In genomic region chr14:60724080-60724618, GRCh38 we compare ENCODE assay signal across 8 cellular contexts. TPM values are rescaled to one million over a fixed set of nuclear protein-coding genes. Genes with fewer than 3 reads are reported as not detected.
DNase-seq lines count a peak whose midpoint lies in the region; ATAC-seq and TF ChIP-seq lines count a peak whose summit lies in the region.

Gene SIX4, minus strand, starts transcription at chr14:60724351. Its CDS starts 277 bp downstream, at chr14:60724074.

- no peaks in the 10 kb centered on the region for H3K9me3 ChIP-seq in HAP-1
- H3K9me3 ChIP-seq in spleen, result no peaks in the 10 kb centered on the region

- intact Hi-C loops in spleen (cut with DNase I; ENCODE audit: low total_unique reads), result no loop called here

- ATAC-seq in SK-N-SH treated with all-trans-retinoic acid at 6 μM for 48 hours, result peak; percentile 85

- H3K27ac ChIP-seq in spleen, result no peak within 1 kb of the TSS

- in situ Hi-C loops in HAP-1 (cut with MboI; ENCODE audit: low sequenced_read_pairs), result loop anchor here (10.0 kb wide), 1 partner anchor 69 kb away; no protein-coding TSS in a partner anchor

- H3K36me3 ChIP-seq in HAP-1 (replicated peaks) (peaks cover 14% of the 10 kb centered on the region), spleen (no peaks in the 10 kb centered on the region)

- no peak for TF ChIP-seq CTCF in spleen (IDR thresholded peaks at IDR 0.05 in 8 of 11, conservative IDR thresholded peaks at IDR 0.05 in 3 of 11)

- peak; percentile 90 for DNase-seq in Daoy (ENCODE audit: low read depth)
- peak; percentile 88 to 89 for DNase-seq in HAP-1 (ENCODE audit: low spot score in 2 of 2)
- DNase-seq in NCI-H1048 (lab: John Stamatoyannopoulos, UW), result peak; percentile 13
- DNase-seq in cerebellum (ENCODE audit: low spot score), result peak; percentile 89
- DNase-seq in islet precursor cell, result peak; percentile 98
- no peak for DNase-seq in spleen
- no peak for DNase-seq in cortex of kidney (lab: John Stamatoyannopoulos, UW)

- H3K4me3 ChIP-seq in HAP-1, result peak within 1 kb of the TSS; percentile 76
- H3K4me3 ChIP-seq in spleen, result peak within 1 kb of the TSS; percentile 45 to 80 (median 62)

- no peak for TF ChIP-seq POLR2A in spleen (IDR thresholded peaks at IDR 0.05)

- peaks cover 10% of the 10 kb centered on the region for H3K4me1 ChIP-seq in HAP-1
- peaks cover 13 to 38% (median 35%) of the 10 kb centered on the region in 6 donors for H3K4me1 ChIP-seq in spleen

- WGBS in spleen, 5 donors, result 6 to 11% (median 6%) methylated on average over 22 of the region's 22 CpGs

- H3K27me3 ChIP-seq in HAP-1 (ENCODE audit: low read depth), result no peaks in the 10 kb centered on the region
- peaks cover 4 to 100% (median 82%) of the 10 kb centered on the region in 7 donors for H3K27me3 ChIP-seq in spleen (replicated peaks in 1 of 7)

TF ChIP-seq in SK-N-SH treated with all-trans-retinoic acid at 6 μM for 48 hours, 23 proteins besides CTCF, POLR2A, EP300 and RAD21:
- no peak for TF ChIP-seq ISL1 (CRISPR knock-in tag; IDR thresholded peaks at IDR 0.05)
- no peak for TF ChIP-seq GLIS3 (CRISPR knock-in tag; IDR thresholded peaks at IDR 0.05)
- TF ChIP-seq RARB (CRISPR knock-in tag; IDR thresholded peaks at IDR 0.05), result no peak
- no peak for TF ChIP-seq SNAI2 (CRISPR knock-in tag; IDR thresholded peaks at IDR 0.05)
- TF ChIP-seq POU6F1 (CRISPR knock-in tag; IDR thresholded peaks at IDR 0.05; ENCODE audit: borderline replicate concordance, low read depth), result no peak
- no peak for TF ChIP-seq ZC3H10 (CRISPR knock-in tag; IDR thresholded peaks at IDR 0.05)
- TF ChIP-seq OSR1 (CRISPR knock-in tag; IDR thresholded peaks at IDR 0.05), result no peak
- TF ChIP-seq TCF4 (CRISPR knock-in tag; IDR thresholded peaks at IDR 0.05; ENCODE audit: borderline replicate concordance), result no peak
- no peak for TF ChIP-seq CSRNP3 (CRISPR knock-in tag; IDR thresholded peaks at IDR 0.05)
- TF ChIP-seq CSDC2 (CRISPR knock-in tag; IDR thresholded peaks at IDR 0.05), result no peak
- TF ChIP-seq ESRRG (CRISPR knock-in tag; IDR thresholded peaks at IDR 0.05), result no peak
- TF ChIP-seq TOX (CRISPR knock-in tag; IDR thresholded peaks at IDR 0.05; ENCODE audit: borderline replicate concordance), result no peak
- TF ChIP-seq ZFP30 (CRISPR knock-in tag; IDR thresholded peaks at IDR 0.05), result no peak
- no peak for TF ChIP-seq CREB5 (CRISPR knock-in tag; IDR thresholded peaks at IDR 0.05; ENCODE audit: low read depth)
- TF ChIP-seq PPARA (CRISPR knock-in tag; IDR thresholded peaks at IDR 0.05; ENCODE audit: borderline replicate concordance), result no peak

RNA-seq across cellular contexts. Expression of gene SIX4, which starts in this region (rescaled TPM):
- 13.9 and 20.6 TPM in 2 replicates for total RNA-seq in Daoy (2014; rRNA removed; shearing (Covaris generic))
- total RNA-seq in cerebellum, result 1.3 TPM
- total RNA-seq in spleen, result under 1 TPM in 3 of 7 donors, not detected in 4; 0.34 to 0.51 (median 0.39) TPM
- polyA plus RNA-seq in spleen, result under 1 TPM; 0.03 to 0.05 (median 0.04) TPM

Comparison
In these comparisons a context has a peak if more than half of its experiments do, and no peak if none do; other contexts are left out.
1. DNase-seq: peak in Daoy (single experiment), HAP-1 (2 of 2), NCI-H1048 (single experiment), cerebellum (single experiment) and islet precursor cell (single experiment); none in spleen (single experiment) and cortex of kidney (single experiment).